2 cellular contexts compared by ENCODE assay signal in the genomic region with DNA sequence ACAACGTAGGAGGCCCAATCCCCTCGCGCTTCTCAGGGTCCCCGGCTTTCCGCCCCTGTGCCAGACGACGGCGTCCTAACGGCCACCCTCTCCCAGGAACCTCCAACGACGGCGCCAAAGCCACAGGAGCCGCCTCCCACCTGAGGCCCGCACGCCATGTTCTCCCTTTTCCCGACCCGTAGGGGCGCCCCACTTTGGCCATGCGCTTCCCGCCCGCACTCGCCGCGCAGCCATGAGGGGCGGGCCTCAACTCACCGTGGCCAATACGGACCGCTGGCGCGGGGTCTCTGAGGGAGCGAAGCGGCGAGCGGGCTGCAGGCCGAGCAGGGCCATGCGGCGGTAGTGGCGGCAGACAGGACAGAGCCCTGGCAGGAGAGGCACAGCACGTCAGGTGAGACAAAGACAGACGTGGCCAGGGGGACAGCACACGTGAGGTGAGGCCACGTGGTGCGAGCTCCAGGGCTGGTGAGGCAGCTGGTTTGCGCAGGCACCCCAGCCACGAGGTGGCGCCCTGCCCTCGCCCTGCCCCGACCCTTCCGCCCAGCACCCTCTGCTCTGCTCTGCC.
TF ChIP-seq lines count a peak whose summit lies in the region.

No MANE protein-coding gene starts in this region.

TF ChIP-seq in SK-N-SH, 30 proteins besides CTCF, POLR2A, EP300 and RAD21 (continued from another document):
- TF ChIP-seq IRF3 (IDR thresholded peaks at IDR 0.05; ENCODE audit: low read depth, low read length) (no peak), MAX (IDR thresholded peaks at IDR 0.05; ENCODE audit: low read depth) (no peak), TAF1 (IDR thresholded peaks at IDR 0.05; ENCODE audit: borderline replicate concordance, low read depth, low read length) (no peak), MXI1 (IDR thresholded peaks at IDR 0.05; ENCODE audit: low read depth, low read length) (no peak), EZH2phosphoT487 (IDR thresholded peaks at IDR 0.05; ENCODE audit: borderline replicate concordance, low read depth) (no peak)
TF ChIP-seq in SK-N-SH: peak in this region for 0.

TF ChIP-seq in SK-N-SH treated with all-trans-retinoic acid at 6 μM for 48 hours, 23 proteins besides CTCF, POLR2A, EP300 and RAD21 (continued from another document):
- TF ChIP-seq PATZ1 (CRISPR knock-in tag; IDR thresholded peaks at IDR 0.05; ENCODE audit: borderline replicate concordance) = no peak
